In genomic region chr7:139944248-139944647, GRCh38 we compare ENCODE assay signal across 26 cellular contexts.
"Had no signal": no experiment of that assay in that cellular context is flagged by ENCODE, and none has a peak within 500 bp of the region (broad histone marks: within the 10 kb centered on the region; RNA-seq: fewer than 3 reads in every experiment).

No MANE protein-coding gene starts in this region.

- H2AFZ ChIP-seq: parathyroid adenoma had no signal

- H3K4me1 ChIP-seq: esophagus squamous epithelium, parathyroid adenoma, right lobe of liver, tibial nerve, vagina had no signal

- ATAC-seq: effector memory CD8-positive, alpha-beta T cell; left lobe of liver; naive thymus-derived CD4-positive, alpha-beta T cell; right lobe of liver; stimulated activated naive B cell treated with anti-CD40 and anti-IgM and Interleukin-4, amounts not matched to agents 10 μg/mL and 1 μg/mL and 100 μg/mL, for 72 hours had no signal

- H3K27ac ChIP-seq: esophagus squamous epithelium, neutrophil, parathyroid adenoma, right lobe of liver, thoracic aorta, tibial nerve, vagina had no signal

- FAIRE-seq: endometrium, kidney, small intestine had no signal

- H3K4me3 Mint-ChIP-seq: effector memory CD8-positive, alpha-beta T cell; naive thymus-derived CD4-positive, alpha-beta T cell; neural crest cell; stimulated activated naive B cell treated with anti-CD40 and anti-IgM and Interleukin-4, amounts not matched to agents 10 μg/mL and 1 μg/mL and 100 μg/mL, for 72 hours; stimulated activated naive CD8-positive, alpha-beta T cell treated with anti-CD3 and anti-CD28 coated beads, Interleukin-15, Interleukin-2, amounts not matched to agents 100 ng/mL and 50 ng/mL, for 24 hours had no signal

- DNase-seq: cortex of kidney; effector memory CD8-positive, alpha-beta T cell; erythroblast; esophagus squamous epithelium; foreskin melanocyte; head of caudate nucleus; kidney; mammary epithelial cell; mesendoderm; midbrain; naive thymus-derived CD4-positive, alpha-beta T cell; right lobe of liver; small intestine; stimulated activated CD4-positive, alpha-beta T cell treated with anti-CD3 and anti-CD28 coated beads, Interleukin-15, amount 100 ng/mL, for 24 hours; stimulated activated CD4-positive, alpha-beta T cell treated with anti-CD3 and anti-CD28 coated beads, Interleukin-2, amount 100 ng/mL, for 48 hours; stimulated activated naive B cell treated with anti-CD40 and anti-IgM and Interleukin-4, amounts not matched to agents 10 μg/mL and 1 μg/mL and 100 μg/mL, for 72 hours had no signal

- H3K79me2 ChIP-seq: parathyroid adenoma had no signal

- H3K4me3 ChIP-seq: esophagus squamous epithelium, right lobe of liver, thoracic aorta, tibial nerve, vagina had no signal

- H3K9ac ChIP-seq: parathyroid adenoma had no signal

- H3K36me3 ChIP-seq: esophagus squamous epithelium, right lobe of liver, thoracic aorta, tibial nerve, vagina had no signal

- H3K27ac Mint-ChIP-seq: effector memory CD8-positive, alpha-beta T cell; naive thymus-derived CD4-positive, alpha-beta T cell; progenitor cell of endocrine pancreas; stimulated activated naive B cell treated with anti-CD40 and anti-IgM and Interleukin-4, amounts not matched to agents 10 μg/mL and 1 μg/mL and 100 μg/mL, for 72 hours; stimulated activated naive CD8-positive, alpha-beta T cell treated with anti-CD3 and anti-CD28 coated beads, Interleukin-15, Interleukin-2, amounts not matched to agents 100 ng/mL and 50 ng/mL, for 24 hours had no signal

- H3K27me3 ChIP-seq: neutrophil, right lobe of liver, tibial nerve, vagina had no signal

- H3K9me3 ChIP-seq: neutrophil, right lobe of liver, thoracic aorta, vagina had no signal
